Comparison of ENCODE assay signal across 8 cellular contexts in the genomic region with DNA sequence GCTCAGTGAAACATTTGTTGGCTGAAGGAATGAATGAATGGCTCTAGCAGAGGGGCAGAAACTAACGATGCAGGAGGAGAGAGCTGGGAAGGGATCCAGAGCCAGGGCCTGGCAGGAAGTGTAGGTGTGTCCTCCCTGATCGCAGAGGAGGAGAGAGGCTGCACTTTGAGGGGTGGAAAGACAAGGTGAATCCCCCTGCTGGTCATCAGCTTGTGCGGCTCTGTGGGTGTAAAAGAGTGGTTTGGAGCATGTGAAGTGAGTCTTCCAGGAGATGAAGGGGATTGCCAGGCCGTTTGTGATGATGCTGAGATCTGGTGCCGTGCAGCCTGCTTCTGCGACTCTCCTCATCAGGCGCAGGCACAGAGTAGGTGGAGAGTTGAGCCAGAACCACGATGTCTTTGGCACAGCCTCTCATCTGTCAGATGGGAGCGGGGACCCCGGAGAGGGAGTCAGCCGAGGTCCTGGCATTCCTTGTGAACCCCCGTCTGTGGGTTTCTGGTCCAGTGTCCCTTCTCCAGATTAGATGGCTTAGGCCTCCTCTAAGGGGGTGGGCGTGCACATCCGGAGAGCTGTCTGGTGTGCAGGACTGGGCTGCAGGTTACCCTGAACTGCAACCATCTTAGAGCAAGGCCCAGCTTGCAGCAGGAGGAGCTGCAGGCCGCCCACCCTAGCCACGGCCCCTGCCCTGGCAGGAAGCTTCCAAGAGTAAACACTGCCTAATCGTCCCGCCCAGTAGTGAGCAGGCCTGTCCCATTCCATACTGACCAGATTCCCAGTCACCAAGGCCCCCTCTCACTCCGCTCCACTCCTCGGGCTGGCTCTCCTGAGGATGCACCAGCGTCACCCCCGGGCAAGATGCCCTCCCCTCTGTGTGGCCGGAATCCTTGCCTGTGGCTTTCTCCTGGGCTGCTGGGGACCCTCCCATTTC. TPM values are rescaled to one million over a fixed set of nuclear protein-coding genes. Genes with fewer than 3 reads are reported as not detected.
DNase-seq lines count a peak whose midpoint lies in the region; ATAC-seq, FAIRE-seq and TF ChIP-seq lines count a peak whose summit lies in the region.

A gene (plus strand): TSS at position 753 of the 928 bp plus-strand sequence. CDS start 77 bp downstream, at position 830.

- peaks cover 3% of the 10 kb centered on the region for H3K27me3 Mint-ChIP-seq in IgD-negative memory B cell

- intact Hi-C loops in PC-9 (cut with micrococcal nuclease; ENCODE audit: unreplicated experiment): no loop called here

- CTCF ChIA-PET in PC-9 (lab: Charles Lee): no interaction called here

- peaks cover 9% of the 10 kb centered on the region for H3K79me2 ChIP-seq in PC-9 (ENCODE audit: low read depth)

- H3K4me3 Mint-ChIP-seq in IgD-negative memory B cell: peak within 1 kb of the TSS in 2 of 4 donors; percentile 64 to 74

- FAIRE-seq in bronchial epithelial cell (lab: Jason Lieb, UNC): no peak

- no peaks in the 10 kb centered on the region for H3K36me3 ChIP-seq in bronchial epithelial cell (ENCODE audit: control insufficient read depth, insufficient read depth, low read length)
- no peaks in the 10 kb centered on the region for H3K36me3 ChIP-seq in PC-9 (ENCODE audit: low read depth)

- no peaks in the 10 kb centered on the region for H3K9me3 ChIP-seq in PC-9 (ENCODE audit: insufficient read depth, low read depth)

- no peak within 1 kb of the TSS for H3K4me2 ChIP-seq in PC-9

- no peaks in the 10 kb centered on the region for H3K27me3 ChIP-seq in bronchial epithelial cell (ENCODE audit: control insufficient read depth, insufficient read depth, low read length)
- H3K27me3 ChIP-seq in PC-9 (ENCODE audit: insufficient read depth, low read depth): peaks cover 13% of the 10 kb centered on the region

- H3K9me2 ChIP-seq in PC-9 (ENCODE audit: insufficient read depth): no peaks in the 10 kb centered on the region

- H3K4me3 ChIP-seq in bronchial epithelial cell (ENCODE audit: low read depth, low read length) (no peak within 1 kb of the TSS), PC-9 (no peak within 1 kb of the TSS)

- H3K27ac Mint-ChIP-seq in IgD-negative memory B cell: peak within 1 kb of the TSS; percentile 93 to 98 (median 95)

- H4K20me1 ChIP-seq in PC-9 (ENCODE audit: insufficient read depth): no peaks in the 10 kb centered on the region

- no peak within 1 kb of the TSS for H2AFZ ChIP-seq in PC-9

- ATAC-seq in HG02852 (IDR thresholded peaks at IDR 0.05; ENCODE audit: unreplicated experiment): no peak

- H3F3A ChIP-seq in PC-9 (ENCODE audit: insufficient read depth, low read depth): peaks cover 21% of the 10 kb centered on the region

- no peaks in the 10 kb centered on the region for H3K4me1 ChIP-seq in PC-9 (replicated peaks; ENCODE audit: insufficient read depth)

- H3K27ac ChIP-seq in PC-9: no peak within 1 kb of the TSS

- H3K4me1 Mint-ChIP-seq in IgD-negative memory B cell: peaks cover 24 to 34% (median 24%) of the 10 kb centered on the region in 3 donors

- DNase-seq in NCI-H146 (lab: John Stamatoyannopoulos, UW): peak; percentile 16
- DNase-seq in NCI-H146 treated with DMSO at 0.1 percent for 48 hours (lab: John Stamatoyannopoulos, UW; ENCODE audit: unreplicated experiment): no peak
- DNase-seq in bronchial epithelial cell (ENCODE audit: low read depth): peak; percentile 17
- peak; percentile 37 for DNase-seq in stimulated activated CD4-positive, alpha-beta T cell treated with anti-CD3 and anti-CD28 coated beads, Interleukin-2, amount 100 ng/mL, for 24 hours
- no peak for DNase-seq in PC-9
- no peak for DNase-seq in AML-193 (lab: John Stamatoyannopoulos, UW)

- no peak for TF ChIP-seq CTCF in bronchial epithelial cell (IDR thresholded peaks at IDR 0.05; ENCODE audit: insufficient read depth, low read length, severe bottlenecking)
- no peak for TF ChIP-seq CTCF in PC-9 (conservative IDR thresholded peaks at IDR 0.05)

- POLR2A ChIA-PET in PC-9 (lab: Charles Lee; ENCODE audit: unreplicated experiment): no interaction called here

- H3K36me3 Mint-ChIP-seq in IgD-negative memory B cell: no peaks in the 10 kb centered on the region

- no TSS peak for BruUV-seq in PC-9 (replicated peaks; lab: Mats Ljungman, UMichigan)

- H3K9me3 Mint-ChIP-seq in IgD-negative memory B cell: peaks cover 0 to 1% (median 0%) of the 10 kb centered on the region in 3 donors

RNA-seq across cellular contexts. Expression of the gene that starts here (rescaled TPM):
- polyA plus RNA-seq in IgD-negative memory B cell: 0.35 TPM
- total RNA-seq in bronchial epithelial cell: 0.53 and 1.0 TPM in 2 replicates
- 7.1 and 11.1 TPM in 2 replicates for total RNA-seq in PC-9 (2021)

Comparison
In these comparisons a context has a peak if more than half of its experiments do, and no peak if none do; other contexts are left out.
1. DNase-seq: peak in NCI-H146 (single experiment), bronchial epithelial cell (single experiment) and stimulated activated CD4-positive, alpha-beta T cell treated with anti-CD3 and anti-CD28 coated beads, Interleukin-2, amount 100 ng/mL, for 24 hours (2 of 2); none in NCI-H146 treated with DMSO at 0.1 percent for 48 hours (single experiment), PC-9 (0 of 2) and AML-193 (0 of 2).